In genomic region chr4:190178606-190178990, GRCh38 we compare ENCODE assay signal across 14 cellular contexts. TPM values are rescaled to one million over a fixed set of nuclear protein-coding genes. Genes with fewer than 3 reads are reported as not detected.
"Had no signal": no experiment of that assay in that cellular context is flagged by ENCODE, and none has a peak within 500 bp of the region (broad histone marks: within the 10 kb centered on the region; RNA-seq: fewer than 3 reads in every experiment).

No MANE protein-coding gene starts in this region.

RNA-seq across cellular contexts. Expression of gene DUX4, which starts 5.0 kb away (rescaled TPM):
- total RNA-seq: activated CD8-positive, alpha-beta memory T cell treated with anti-CD3 and anti-CD28 coated beads for 36 hours; activated T-cell treated with anti-CD3 and anti-CD28 coated beads, Interleukin-2, amount 50 U/mL, for 72 hours; astrocyte; breast epithelium; frontal cortex; kidney epithelial cell; liver; natural killer cell; ovary; pulmonary artery endothelial cell; right lobe of liver; smooth muscle cell; urinary bladder had no signal
- polyA plus RNA-seq: adipose tissue, liver, ovary, smooth muscle cell, urinary bladder had no signal
